Comparison of ENCODE assay signal across 11 cellular contexts in the genomic region with DNA sequence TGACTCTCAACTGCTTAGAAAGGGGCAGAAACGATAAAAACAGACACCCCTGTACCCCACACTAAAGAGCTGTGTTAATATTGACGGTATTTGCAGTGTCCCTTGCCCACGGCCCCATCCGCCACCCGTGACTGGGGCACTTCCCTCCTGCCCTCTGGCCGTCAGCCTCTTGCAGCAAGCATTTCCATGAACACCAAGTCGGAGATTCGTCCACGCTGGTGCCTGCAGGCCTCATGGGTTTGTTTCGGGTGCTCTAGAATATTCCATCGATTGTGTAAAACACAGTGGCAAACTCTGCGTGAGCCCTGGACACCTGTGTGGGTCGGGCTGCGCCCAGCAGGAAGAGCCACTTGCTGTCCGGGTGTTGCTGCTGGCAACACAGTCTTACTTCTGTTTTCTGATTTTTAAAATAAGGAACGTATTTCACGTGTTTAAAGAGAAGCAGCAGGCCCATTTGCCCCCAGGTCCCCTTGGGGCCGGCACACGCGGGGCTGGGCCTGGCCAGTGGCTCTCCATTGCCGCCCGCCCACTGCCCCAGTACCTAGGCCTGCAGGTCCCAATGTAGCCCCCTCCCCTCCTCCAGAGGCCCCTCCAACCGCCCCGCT. TPM values are rescaled to one million over a fixed set of nuclear protein-coding genes. Genes with fewer than 3 reads are reported as not detected.
DNase-seq lines count a peak whose midpoint lies in the region; ATAC-seq, FAIRE-seq and TF ChIP-seq lines count a peak whose summit lies in the region.
"Had no signal": no experiment of that assay in that cellular context is flagged by ENCODE, and none has a peak within 500 bp of the region (broad histone marks: within the 10 kb centered on the region; RNA-seq: fewer than 3 reads in every experiment).

No MANE protein-coding gene starts in this region.

- peak overlapping the region; percentile 42 for H3K18ac ChIP-seq in neuronal stem cell (ENCODE audit: low read length)

- H3K4ac ChIP-seq in neuronal stem cell (ENCODE audit: low read length), result no peak overlapping the region

- peak overlapping the region; percentile 43 for H4K8ac ChIP-seq in neuronal stem cell (ENCODE audit: low read depth, low read length)

- peaks cover 29% of the 10 kb centered on the region for H3K36me3 Mint-ChIP-seq in CD8-positive, alpha-beta T cell
- peaks cover 8% of the 10 kb centered on the region for H3K36me3 Mint-ChIP-seq in astrocyte (ENCODE audit: low read depth, unreplicated experiment)

- peaks cover 35% of the 10 kb centered on the region for H4K20me1 ChIP-seq in astrocyte (ENCODE audit: insufficient read depth, low read length)

- no peaks in the 10 kb centered on the region for H3K79me2 ChIP-seq in astrocyte (ENCODE audit: insufficient read depth, low read length)

- H3K4me2 ChIP-seq in astrocyte (ENCODE audit: low read length) (no peak overlapping the region), neuronal stem cell (ENCODE audit: insufficient read depth, low read length, poor library complexity, severe bottlenecking) (no peak overlapping the region)

- no peak overlapping the region for H2BK15ac ChIP-seq in neuronal stem cell (ENCODE audit: low read length)

- FAIRE-seq in astrocyte (lab: Jason Lieb, UNC), result no peak

- H3K23ac ChIP-seq in neuronal stem cell (ENCODE audit: low read depth, low read length, poor library complexity), result peak overlapping the region; percentile 57

- H2BK120ac ChIP-seq in neuronal stem cell (ENCODE audit: low read depth, low read length), result no peak overlapping the region

- H3K27ac Mint-ChIP-seq in CD8-positive, alpha-beta T cell, result peak overlapping the region; percentile 56
- peak overlapping the region; percentile 59 for H3K27ac Mint-ChIP-seq in astrocyte (ENCODE audit: unreplicated experiment)

- no peak overlapping the region for H3K4me3 Mint-ChIP-seq in CD8-positive, alpha-beta T cell
- H3K4me3 Mint-ChIP-seq in astrocyte (ENCODE audit: unreplicated experiment), result no peak overlapping the region

- H3K14ac ChIP-seq in neuronal stem cell (ENCODE audit: low read length), result no peak overlapping the region

- ATAC-seq in CD8-positive, alpha-beta T cell, result no peak
- ATAC-seq in GM21737 (IDR thresholded peaks at IDR 0.05; ENCODE audit: unreplicated experiment) (no peak), GM19452 (IDR thresholded peaks at IDR 0.05; ENCODE audit: unreplicated experiment) (no peak), HG02970 (IDR thresholded peaks at IDR 0.05; ENCODE audit: low FRiP score, unreplicated experiment) (no peak)

- TF ChIP-seq CTCF in CD8-positive, alpha-beta T cell (IDR thresholded peaks at IDR 0.05), result no peak
- no peak for TF ChIP-seq CTCF in astrocyte (IDR thresholded peaks at IDR 0.05; ENCODE audit: insufficient read depth, low read depth, low read length)

- no peak overlapping the region for H4K91ac ChIP-seq in neuronal stem cell (ENCODE audit: low read depth, low read length, poor library complexity)

- CTCF ChIA-PET in CD8-positive, alpha-beta T cell (lab: Charles Lee), result no interaction called here

- DNase-seq in CD8-positive, alpha-beta T cell, result peak in 1 of 7 experiments; percentile 13
- DNase-seq in H7 (peak; percentile 84), astrocyte (ENCODE audit: low read depth) (no peak), neuronal stem cell (ENCODE audit: low spot score) (no peak)
- no peak for DNase-seq in central memory CD4-positive, alpha-beta T cell
- DNase-seq: activated CD8-positive, alpha-beta memory T cell treated with anti-CD3 and anti-CD28 coated beads, Interleukin-2, amount 50 U/mL, for 48 hours; kidney glomerular epithelial cell had no signal

- peaks cover 7% of the 10 kb centered on the region for H3K79me1 ChIP-seq in neuronal stem cell (ENCODE audit: low read depth, low read length)

- no peaks in the 10 kb centered on the region for H3K27me3 ChIP-seq in CD8-positive, alpha-beta T cell (ENCODE audit: insufficient read depth, low read length)
- H3K27me3 ChIP-seq in H7 (ENCODE audit: control insufficient read depth, insufficient read depth, low read length), result no peaks in the 10 kb centered on the region
- H3K27me3 ChIP-seq in astrocyte (ENCODE audit: insufficient read depth, low read length), result no peaks in the 10 kb centered on the region
- H3K27me3 ChIP-seq in neuronal stem cell (ENCODE audit: control insufficient read depth in 3 of 3, insufficient read depth in 3 of 3, low read depth in 1 of 3, low read length in 3 of 3), result no peaks in the 10 kb centered on the region
- H3K27me3 ChIP-seq: breast epithelium had no signal

- H3K4me1 Mint-ChIP-seq in CD8-positive, alpha-beta T cell (ENCODE audit: low read depth), result peaks cover 4% of the 10 kb centered on the region
- H3K4me1 Mint-ChIP-seq in astrocyte (ENCODE audit: low read depth, unreplicated experiment), result no peaks in the 10 kb centered on the region

- H3K9me3 Mint-ChIP-seq in CD8-positive, alpha-beta T cell, result no peaks in the 10 kb centered on the region
- H3K9me3 Mint-ChIP-seq in astrocyte (ENCODE audit: unreplicated experiment), result peaks cover 1% of the 10 kb centered on the region

- no peaks in the 10 kb centered on the region for H3K9me3 ChIP-seq in CD8-positive, alpha-beta T cell (ENCODE audit: low read length)
- H3K9me3 ChIP-seq in astrocyte (ENCODE audit: insufficient read depth, low read depth, low read length) (no peaks in the 10 kb centered on the region), neuronal stem cell (replicated peaks in 1 of 2; ENCODE audit: control insufficient read depth in 2 of 2, insufficient read depth in 1 of 2, low read depth in 1 of 2, low read length in 2 of 2) (peaks cover 0 to 2% of the 10 kb centered on the region in 2 donors)
- H3K9me3 ChIP-seq: breast epithelium had no signal

- H3K4me1 ChIP-seq in CD8-positive, alpha-beta T cell (ENCODE audit: insufficient read depth, low read length), result no peaks in the 10 kb centered on the region
- peaks cover 5% of the 10 kb centered on the region for H3K4me1 ChIP-seq in astrocyte (ENCODE audit: insufficient read depth, low read length)
- peaks cover 0 to 2% of the 10 kb centered on the region in 2 donors for H3K4me1 ChIP-seq in neuronal stem cell (ENCODE audit: control insufficient read depth in 2 of 2, insufficient read depth in 1 of 2, low read depth in 1 of 2, low read length in 2 of 2)

- H3K36me3 ChIP-seq in CD8-positive, alpha-beta T cell (ENCODE audit: insufficient read depth, low read length), result peaks cover 22% of the 10 kb centered on the region
- H3K36me3 ChIP-seq in H7 (replicated peaks; ENCODE audit: control insufficient read depth, insufficient read depth, low read length), result peaks cover 1% of the 10 kb centered on the region; the same call in 1 of the 2 replicates
- H3K36me3 ChIP-seq in astrocyte (ENCODE audit: insufficient read depth, low read length), result no peaks in the 10 kb centered on the region
- H3K36me3 ChIP-seq in neuronal stem cell (replicated peaks in 1 of 2; ENCODE audit: control insufficient read depth in 2 of 2, insufficient read depth in 2 of 2, low read length in 2 of 2), result peaks cover 21 to 37% of the 10 kb centered on the region in 2 donors
- H3K36me3 ChIP-seq: breast epithelium had no signal

- intact Hi-C loops in CD8-positive, alpha-beta T cell (cut with DNase I, micrococcal nuclease), result no loop called here

- WGBS in neuronal stem cell (ENCODE audit: extremely low coverage in 2 of 2, insufficient read length in 2 of 2, insufficient replicate concordance in 1 of 2), 2 donors, result no CpG with 5 or more reads among the region's 24 CpGs

- H3K9ac ChIP-seq in astrocyte (ENCODE audit: low read length) (no peak overlapping the region), neuronal stem cell (ENCODE audit: low read depth, low read length, poor library complexity) (no peak overlapping the region)

- H3K27me3 Mint-ChIP-seq in CD8-positive, alpha-beta T cell (ENCODE audit: low read depth), result no peaks in the 10 kb centered on the region
- H3K27me3 Mint-ChIP-seq in astrocyte (ENCODE audit: low read depth, unreplicated experiment), result no peaks in the 10 kb centered on the region

- no peak overlapping the region for H3K27ac ChIP-seq in CD8-positive, alpha-beta T cell (ENCODE audit: low read depth, low read length)
- no peak overlapping the region for H3K27ac ChIP-seq in astrocyte (ENCODE audit: low read depth, low read length)
- H3K27ac ChIP-seq in neuronal stem cell (replicated peaks; ENCODE audit: low read length), result no peak overlapping the region
- H3K27ac ChIP-seq: breast epithelium had no signal

- H2AFZ ChIP-seq in astrocyte (ENCODE audit: low read depth, low read length) (no peak overlapping the region), neuronal stem cell (ENCODE audit: low read length) (no peak overlapping the region)

- no peak overlapping the region for H3K4me3 ChIP-seq in CD8-positive, alpha-beta T cell (ENCODE audit: low read depth, low read length)
- no peak overlapping the region for H3K4me3 ChIP-seq in H7 (ENCODE audit: insufficient read depth, low read depth, low read length)
- H3K4me3 ChIP-seq in astrocyte (ENCODE audit: insufficient read depth, low read depth, low read length), result no peak overlapping the region
- no peak overlapping the region for H3K4me3 ChIP-seq in neuronal stem cell (ENCODE audit: low read length in 2 of 2)

- no peak overlapping the region for H2BK12ac ChIP-seq in neuronal stem cell (ENCODE audit: low read length)

- H2AK5ac ChIP-seq in neuronal stem cell (ENCODE audit: low read depth, low read length), result no peak overlapping the region

- POLR2A ChIA-PET in CD8-positive, alpha-beta T cell (lab: Charles Lee), result no interaction called here

- peak overlapping the region; percentile 68 for H2BK5ac ChIP-seq in neuronal stem cell (ENCODE audit: low read length)

RNA-seq across cellular contexts. Expression of a gene that starts 10.1 kb away (rescaled TPM):
- 10 to 100 TPM; 52.9 to 63.9 TPM for total RNA-seq in CD8-positive, alpha-beta T cell
- total RNA-seq in H7 (2014; rRNA removed; shearing (Covaris generic)), result 62.8 and 76.1 TPM in 2 replicates
- total RNA-seq in astrocyte, result 67.3 and 68.1 TPM in 2 replicates
- polyA plus RNA-seq in neuronal stem cell (2013, experiment 1 of 2), result 42.0 TPM
- 41.3 TPM for polyA plus RNA-seq in neuronal stem cell (2013, experiment 2 of 2)

RNA-seq across cellular contexts. Expression of a gene that starts 18.1 kb away (rescaled TPM):
- 10 to 100 TPM; 60.0 to 60.1 TPM for total RNA-seq in CD8-positive, alpha-beta T cell
- 42.2 and 49.9 TPM in 2 replicates for total RNA-seq in H7 (2014; rRNA removed; shearing (Covaris generic))
- total RNA-seq in astrocyte, result 62.8 and 64.4 TPM in 2 replicates
- polyA plus RNA-seq in neuronal stem cell (2013, experiment 1 of 2), result 107 TPM
- 107 TPM for polyA plus RNA-seq in neuronal stem cell (2013, experiment 2 of 2)

RNA-seq across cellular contexts. Expression of a gene that starts 22.1 kb away (rescaled TPM):
- total RNA-seq in CD8-positive, alpha-beta T cell, result 10 to 100 TPM; 11.4 to 14.1 TPM
- total RNA-seq in H7 (2014; rRNA removed; shearing (Covaris generic)), result 26.2 and 28.6 TPM in 2 replicates
- total RNA-seq in astrocyte, result 20.9 and 21.3 TPM in 2 replicates
- polyA plus RNA-seq in neuronal stem cell (2013, experiment 1 of 2), result 14.8 TPM
- polyA plus RNA-seq in neuronal stem cell (2013, experiment 2 of 2), result 15.3 TPM

RNA-seq across cellular contexts. Expression of a gene that starts 22.3 kb away (rescaled TPM):
- 10 to 100 TPM; 24.6 to 25.0 TPM for total RNA-seq in CD8-positive, alpha-beta T cell
- 16.6 and 24.6 TPM in 2 replicates for total RNA-seq in H7 (2014; rRNA removed; shearing (Covaris generic))
- total RNA-seq in astrocyte, result 11.1 and 15.0 TPM in 2 replicates
- 19.9 TPM for polyA plus RNA-seq in neuronal stem cell (2013, experiment 1 of 2)
- 19.4 TPM for polyA plus RNA-seq in neuronal stem cell (2013, experiment 2 of 2)
